Comparison of ENCODE assay signal across 12 cellular contexts in the genomic region with DNA sequence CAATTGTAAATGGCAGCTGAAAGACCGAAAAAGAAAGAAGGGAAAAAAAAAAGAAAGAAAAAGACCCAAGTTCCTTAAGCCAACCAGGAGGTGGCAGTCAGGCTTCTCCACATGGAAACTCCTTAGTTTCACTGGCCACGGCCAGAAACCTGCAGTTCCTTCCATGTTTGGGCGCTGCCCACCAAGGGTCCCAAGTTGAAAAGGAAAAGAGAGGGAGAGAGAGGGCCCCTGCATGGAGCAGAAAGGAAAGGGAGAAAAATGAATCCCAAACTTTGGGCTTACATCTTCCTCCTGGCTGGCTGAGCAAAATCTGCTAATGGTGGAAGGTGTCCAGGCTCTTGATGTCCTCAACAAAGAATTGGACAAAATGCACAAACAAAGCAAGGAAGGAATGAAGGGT. TPM values are rescaled to one million over a fixed set of nuclear protein-coding genes. Genes with fewer than 3 reads are reported as not detected.
DNase-seq lines count a peak whose midpoint lies in the region; ATAC-seq, FAIRE-seq and TF ChIP-seq lines count a peak whose summit lies in the region.
"Had no signal": no experiment of that assay in that cellular context is flagged by ENCODE, and none has a peak within 500 bp of the region (broad histone marks: within the 10 kb centered on the region; RNA-seq: fewer than 3 reads in every experiment).

No MANE protein-coding gene starts in this region.

- H3K4me1 ChIP-seq in A549 (peaks cover 27% of the 10 kb centered on the region), foreskin keratinocyte (no peaks in the 10 kb centered on the region)
- H3K4me1 ChIP-seq: ascending aorta had no signal

- 0 out of 3 replicates have a peak, but pooled peaks cover 4% of the 10 kb centered on the region for H3K9me3 ChIP-seq in A549
- H3K9me3 ChIP-seq: ascending aorta had no signal

- POLR2A ChIA-PET in A549 (lab: Yijun Ruan, JAX): no interaction called here

- TF ChIP-seq POLR2A in A549 (IDR thresholded peaks at IDR 0.05; ENCODE audit: low read length): no peak

- peak overlapping the region; percentile 62 for H3K4me2 ChIP-seq in A549

- DNase-seq in A549 (ENCODE audit: low read depth in 1 of 2, low spot score in 1 of 2): peak; percentile 16 to 68
- peak; percentile 69 for DNase-seq in H4 (ENCODE audit: low spot score)
- no peak for DNase-seq in foreskin keratinocyte
- no peak for DNase-seq in head of caudate nucleus
- DNase-seq in HuH-7.5 (ENCODE audit: low spot score): no peak
- no peak for DNase-seq in AG08395 (ENCODE audit: low spot score)
- no peak for DNase-seq in AML-193 (lab: John Stamatoyannopoulos, UW)
- DNase-seq: activated CD4-positive, alpha-beta T cell treated with anti-CD3 and anti-CD28 coated beads, Interleukin-2, amount 50 U/mL, for 1 hour; nucleus accumbens had no signal

- TF ChIP-seq CTCF in A549 (IDR thresholded peaks at IDR 0.05): peak; percentile 39
- TF ChIP-seq CTCF in foreskin keratinocyte (conservative IDR thresholded peaks at IDR 0.05): peak; percentile 34

- no peak overlapping the region for H3K4me3 ChIP-seq in A549

- CTCF ChIA-PET in A549 (lab: Yijun Ruan, JAX): interaction anchor here (1.5 to 6.9 kb wide), 2 partner anchors 15 to 29 kb away, joined by 4 to 40 read pairs; no protein-coding TSS in a partner anchor

- H3K27me3 ChIP-seq in foreskin keratinocyte: peaks cover 18% of the 10 kb centered on the region
- H3K27me3 ChIP-seq: ascending aorta, Peyer's patch had no signal

- TF ChIP-seq RAD21 in A549 (conservative IDR thresholded peaks at IDR 0.05 in 1 of 2, IDR thresholded peaks at IDR 0.05 in 1 of 2): peak; percentile 43 to 61; a peak in 4 of 5 replicates

- intact Hi-C loops in head of caudate nucleus (cut with DNase I): no loop called here

- peak overlapping the region in 1 of 2 experiments; percentile 48; a peak in 3 of 6 replicates for H3K27ac ChIP-seq in A549
- no peak overlapping the region for H3K27ac ChIP-seq in foreskin keratinocyte
- H3K27ac ChIP-seq: ascending aorta had no signal

- TF ChIP-seq EP300 in A549 (IDR thresholded peaks at IDR 0.05): no peak

- no peak for FAIRE-seq in A549 (lab: Jason Lieb, UNC)

- WGBS in A549 (ENCODE audit: missing lambda C conversion rate): 24% methylated on average over 3 of the region's 3 CpGs

- ATAC-seq in A549: peak; percentile 47 to 79; a peak in 4 of 6 replicates
- ATAC-seq in SK-N-SH treated with all-trans-retinoic acid at 6 μM for 48 hours: peak; percentile 70
- no peak for ATAC-seq in foreskin keratinocyte

TF ChIP-seq in A549, 52 proteins besides CTCF, POLR2A, EP300 and RAD21:
- TF ChIP-seq RCOR1 (IDR thresholded peaks at IDR 0.05; ENCODE audit: low read depth, low read length): no peak
- TF ChIP-seq EHMT2 (IDR thresholded peaks at IDR 0.05; ENCODE audit: low read depth): 0 out of 2 replicates have a peak, but pooled peaks have one; percentile 28

TF ChIP-seq in SK-N-SH treated with all-trans-retinoic acid at 6 μM for 48 hours, 23 proteins besides CTCF, POLR2A, EP300 and RAD21:
- no peak for TF ChIP-seq ZNF8 (CRISPR knock-in tag; IDR thresholded peaks at IDR 0.05)
- no peak for TF ChIP-seq PPARA (CRISPR knock-in tag; IDR thresholded peaks at IDR 0.05; ENCODE audit: borderline replicate concordance)
- TF ChIP-seq ZFP3 (CRISPR knock-in tag; IDR thresholded peaks at IDR 0.05): no peak
- TF ChIP-seq TCF4 (CRISPR knock-in tag; IDR thresholded peaks at IDR 0.05; ENCODE audit: borderline replicate concordance): no peak
- TF ChIP-seq, protein P1, sequence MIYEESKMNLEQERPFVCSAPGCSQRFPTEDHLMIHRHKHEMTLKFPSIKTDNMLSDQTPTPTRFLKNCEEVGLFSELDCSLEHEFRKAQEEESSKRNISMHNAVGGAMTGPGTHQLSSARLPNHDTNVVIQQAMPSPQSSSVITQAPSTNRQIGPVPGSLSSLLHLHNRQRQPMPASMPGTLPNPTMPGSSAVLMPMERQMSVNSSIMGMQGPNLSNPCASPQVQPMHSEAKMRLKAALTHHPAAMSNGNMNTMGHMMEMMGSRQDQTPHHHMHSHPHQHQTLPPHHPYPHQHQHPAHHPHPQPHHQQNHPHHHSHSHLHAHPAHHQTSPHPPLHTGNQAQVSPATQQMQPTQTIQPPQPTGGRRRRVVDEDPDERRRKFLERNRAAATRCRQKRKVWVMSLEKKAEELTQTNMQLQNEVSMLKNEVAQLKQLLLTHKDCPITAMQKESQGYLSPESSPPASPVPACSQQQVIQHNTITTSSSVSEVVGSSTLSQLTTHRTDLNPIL (CRISPR knock-in tag; IDR thresholded peaks at IDR 0.05; ENCODE audit: low read depth): no peak
- TF ChIP-seq, protein P2, sequence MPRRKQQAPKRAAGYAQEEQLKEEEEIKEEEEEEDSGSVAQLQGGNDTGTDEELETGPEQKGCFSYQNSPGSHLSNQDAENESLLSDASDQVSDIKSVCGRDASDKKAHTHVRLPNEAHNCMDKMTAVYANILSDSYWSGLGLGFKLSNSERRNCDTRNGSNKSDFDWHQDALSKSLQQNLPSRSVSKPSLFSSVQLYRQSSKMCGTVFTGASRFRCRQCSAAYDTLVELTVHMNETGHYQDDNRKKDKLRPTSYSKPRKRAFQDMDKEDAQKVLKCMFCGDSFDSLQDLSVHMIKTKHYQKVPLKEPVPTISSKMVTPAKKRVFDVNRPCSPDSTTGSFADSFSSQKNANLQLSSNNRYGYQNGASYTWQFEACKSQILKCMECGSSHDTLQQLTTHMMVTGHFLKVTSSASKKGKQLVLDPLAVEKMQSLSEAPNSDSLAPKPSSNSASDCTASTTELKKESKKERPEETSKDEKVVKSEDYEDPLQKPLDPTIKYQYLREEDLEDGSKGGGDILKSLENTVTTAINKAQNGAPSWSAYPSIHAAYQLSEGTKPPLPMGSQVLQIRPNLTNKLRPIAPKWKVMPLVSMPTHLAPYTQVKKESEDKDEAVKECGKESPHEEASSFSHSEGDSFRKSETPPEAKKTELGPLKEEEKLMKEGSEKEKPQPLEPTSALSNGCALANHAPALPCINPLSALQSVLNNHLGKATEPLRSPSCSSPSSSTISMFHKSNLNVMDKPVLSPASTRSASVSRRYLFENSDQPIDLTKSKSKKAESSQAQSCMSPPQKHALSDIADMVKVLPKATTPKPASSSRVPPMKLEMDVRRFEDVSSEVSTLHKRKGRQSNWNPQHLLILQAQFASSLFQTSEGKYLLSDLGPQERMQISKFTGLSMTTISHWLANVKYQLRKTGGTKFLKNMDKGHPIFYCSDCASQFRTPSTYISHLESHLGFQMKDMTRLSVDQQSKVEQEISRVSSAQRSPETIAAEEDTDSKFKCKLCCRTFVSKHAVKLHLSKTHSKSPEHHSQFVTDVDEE (CRISPR knock-in tag; IDR thresholded peaks at IDR 0.05): no peak
- TF ChIP-seq SNAI2 (CRISPR knock-in tag; IDR thresholded peaks at IDR 0.05): no peak
- TF ChIP-seq, protein P3, sequence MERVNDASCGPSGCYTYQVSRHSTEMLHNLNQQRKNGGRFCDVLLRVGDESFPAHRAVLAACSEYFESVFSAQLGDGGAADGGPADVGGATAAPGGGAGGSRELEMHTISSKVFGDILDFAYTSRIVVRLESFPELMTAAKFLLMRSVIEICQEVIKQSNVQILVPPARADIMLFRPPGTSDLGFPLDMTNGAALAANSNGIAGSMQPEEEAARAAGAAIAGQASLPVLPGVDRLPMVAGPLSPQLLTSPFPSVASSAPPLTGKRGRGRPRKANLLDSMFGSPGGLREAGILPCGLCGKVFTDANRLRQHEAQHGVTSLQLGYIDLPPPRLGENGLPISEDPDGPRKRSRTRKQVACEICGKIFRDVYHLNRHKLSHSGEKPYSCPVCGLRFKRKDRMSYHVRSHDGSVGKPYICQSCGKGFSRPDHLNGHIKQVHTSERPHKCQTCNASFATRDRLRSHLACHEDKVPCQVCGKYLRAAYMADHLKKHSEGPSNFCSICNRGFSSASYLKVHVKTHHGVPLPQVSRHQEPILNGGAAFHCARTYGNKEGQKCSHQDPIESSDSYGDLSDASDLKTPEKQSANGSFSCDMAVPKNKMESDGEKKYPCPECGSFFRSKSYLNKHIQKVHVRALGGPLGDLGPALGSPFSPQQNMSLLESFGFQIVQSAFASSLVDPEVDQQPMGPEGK (CRISPR knock-in tag; IDR thresholded peaks at IDR 0.05; ENCODE audit: borderline replicate concordance): no peak

RNA-seq across cellular contexts. Expression of a gene that starts 31.8 kb away (rescaled TPM):
- 0.01 TPM in 2 replicates for polyA plus RNA-seq in A549 (2011; rRNA removed)
- polyA plus RNA-seq in A549 (2012; cell fraction: cytosol; rRNA removed): 0.01 TPM in 2 replicates
- polyA plus RNA-seq in A549 (2012; cell fraction: nucleus; rRNA removed): 0.01 and 0.04 TPM in 2 replicates
- not detected in 3 replicates for polyA plus RNA-seq in A549 (2017; fragmentation: RNase III; extraction: RNeasy Plus Mini Kit Qiagen cat#74134 plus additional on column Dnase treatment)
- 0.17 TPM in 1 of 2 replicates, not detected in the other for polyA minus RNA-seq in A549 (2011; rRNA and poly(A)+ RNA removed)
- total RNA-seq in H4 (2014; rRNA removed; shearing (Covaris generic)): 0.17 and 0.29 TPM in 2 replicates
- total RNA-seq in foreskin keratinocyte: 0.31 and 0.71 TPM in 2 replicates
- polyA plus RNA-seq in foreskin keratinocyte: 0.22 and 0.23 TPM in 2 replicates
- total RNA-seq: ascending aorta had no signal

RNA-seq across cellular contexts. Expression of a gene that starts 50.4 kb away (rescaled TPM):
- polyA plus RNA-seq in A549 (2011; rRNA removed) (46.6 and 55.7 TPM in 2 replicates), A549 (2017; fragmentation: RNase III; extraction: RNeasy Plus Mini Kit Qiagen cat#74134 plus additional on column Dnase treatment) (32.2 to 38.1 TPM (median 38.1 TPM) in 3 replicates), foreskin keratinocyte (232 and 331 TPM in 2 replicates)
- 78.9 and 80.8 TPM in 2 replicates for polyA plus RNA-seq in A549 (2012; cell fraction: cytosol; rRNA removed)
- 124 and 130 TPM in 2 replicates for polyA plus RNA-seq in A549 (2012; cell fraction: nucleus; rRNA removed)
- 30.7 and 32.5 TPM in 2 replicates for polyA minus RNA-seq in A549 (2011; rRNA and poly(A)+ RNA removed)
- total RNA-seq in H4 (2014; rRNA removed; shearing (Covaris generic)): 42.9 and 64.7 TPM in 2 replicates
- 165 and 226 TPM in 2 replicates for total RNA-seq in foreskin keratinocyte

Comparison
In these comparisons a context has a peak if more than half of its experiments do, and no peak if none do; other contexts are left out.
1. DNase-seq: peak in A549 (2 of 2) and H4 (single experiment); none in foreskin keratinocyte (0 of 2), head of caudate nucleus (0 of 42), HuH-7.5 (single experiment), AG08395 (single experiment) and AML-193 (0 of 2).